14 cellular contexts compared by ENCODE assay signal in the genomic region with DNA sequence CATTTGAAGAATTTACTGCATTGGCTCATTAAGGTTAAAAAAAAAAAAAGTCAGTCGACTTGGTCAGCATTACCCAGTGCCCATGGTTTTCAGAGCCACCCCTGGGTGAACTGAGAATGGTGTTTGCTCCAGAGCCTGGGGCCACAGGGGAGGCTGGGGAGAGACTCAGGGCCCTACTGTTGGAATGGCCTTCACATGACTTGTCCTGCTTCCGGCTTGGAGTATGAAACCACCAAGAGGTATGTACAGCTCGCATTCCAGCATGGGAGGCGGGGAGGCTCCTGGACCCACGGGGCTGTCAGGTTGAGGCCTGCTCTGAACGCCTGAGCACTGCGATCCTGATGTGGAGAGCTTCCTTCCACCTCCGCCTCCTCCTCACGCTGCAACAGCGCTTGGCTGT. TPM values are rescaled to one million over a fixed set of nuclear protein-coding genes. Genes with fewer than 3 reads are reported as not detected.
A peak's percentile ranks its signal among the peaks of the same experiment; 100 is the strongest.
DNase-seq lines count a peak whose midpoint lies in the region; TF ChIP-seq lines count a peak whose summit lies in the region.
"Had no signal": no experiment of that assay in that cellular context is flagged by ENCODE, and none has a peak within 500 bp of the region (broad histone marks: within the 10 kb centered on the region; RNA-seq: fewer than 3 reads in every experiment).

No MANE protein-coding gene starts in this region.

- CTCF ChIA-PET in HEK293 (lab: Yijun Ruan, JAX) (no interaction called here), RWPE1 (lab: Yijun Ruan, JAX) (interaction anchor here (0.7 kb wide), 1 partner anchor 50 kb away, joined by 3 read pairs; no protein-coding TSS in a partner anchor)

- POLR2A ChIA-PET in HEK293 (lab: Yijun Ruan, JAX) (interaction anchor here (0.5 to 0.7 kb wide), 2 partner anchors 9 to 220 kb away, joined by 3 to 5 read pairs; no protein-coding TSS in a partner anchor), RWPE1 (lab: Yijun Ruan, JAX; ENCODE audit: low non-redundant PET) (no interaction called here)

- H3K4me1 ChIP-seq in HEK293 (ENCODE audit: control insufficient read depth, insufficient read depth, low read length): peaks cover 34% of the 10 kb centered on the region
- H3K4me1 ChIP-seq in prostate gland (replicated peaks): peaks cover 19% of the 10 kb centered on the region
- peaks cover 0 to 8% (median 1%) of the 10 kb centered on the region in 4 donors for H3K4me1 ChIP-seq in tibial nerve

- no peak for TF ChIP-seq CTCF in HEK293 (tag by site-specific recombination; IDR thresholded peaks at IDR 0.05)
- no peak for TF ChIP-seq CTCF in RWPE1 (conservative IDR thresholded peaks at IDR 0.05; ENCODE audit: low read depth)
- TF ChIP-seq CTCF in prostate gland (IDR thresholded peaks at IDR 0.05): no peak
- no peak for TF ChIP-seq CTCF in tibial nerve (IDR thresholded peaks at IDR 0.05)

- intact Hi-C loops in prostate gland (cut with DNase I): no loop called here

- WGBS in prostate gland: 49% methylated on average over 10 of the region's 10 CpGs
- WGBS in tibial nerve, 2 donors: 78 to 86% methylated on average over 10 of the region's 10 CpGs

- H3K36me3 ChIP-seq in HEK293 (ENCODE audit: control insufficient read depth in 2 of 2, insufficient read depth in 1 of 2, low read length in 2 of 2) (peaks cover 6 to 16% of the 10 kb centered on the region in 2 experiments), prostate gland (no peaks in the 10 kb centered on the region), tibial nerve (peaks cover 0 to 7% (median 0%) of the 10 kb centered on the region in 3 donors)

- TF ChIP-seq POLR2A in prostate gland (IDR thresholded peaks at IDR 0.05) (no peak), tibial nerve (IDR thresholded peaks at IDR 0.05) (no peak), erythroblast (IDR thresholded peaks at IDR 0.05; ENCODE audit: low read length) (no peak)

- no peak overlapping the region for H3K27ac ChIP-seq in HEK293 (ENCODE audit: extremely low read depth, low read depth, low read length)
- peak overlapping the region; percentile 82 for H3K27ac ChIP-seq in RWPE1
- H3K27ac ChIP-seq in epithelial cell of prostate: peak overlapping the region; percentile 69
- H3K27ac ChIP-seq in prostate gland: no peak overlapping the region
- H3K27ac ChIP-seq in tibial nerve: no peak overlapping the region
- H3K27ac ChIP-seq: cardiac muscle cell, suprapubic skin had no signal

- H3K9me3 ChIP-seq in HEK293 (ENCODE audit: control insufficient read depth, insufficient read depth, low read depth, low read length) (no peaks in the 10 kb centered on the region), prostate gland (no peaks in the 10 kb centered on the region), tibial nerve (no peaks in the 10 kb centered on the region)
- H3K9me3 ChIP-seq: suprapubic skin had no signal

- no peaks in the 10 kb centered on the region for H3K27me3 ChIP-seq in prostate gland (replicated peaks; ENCODE audit: insufficient read depth)
- no peaks in the 10 kb centered on the region for H3K27me3 ChIP-seq in tibial nerve
- H3K27me3 ChIP-seq: cardiac muscle cell, suprapubic skin had no signal

- peak; percentile 95 for DNase-seq in RWPE1 (ENCODE audit: low spot score)
- DNase-seq in epithelial cell of prostate (ENCODE audit: low read depth, low spot score): peak; percentile 83
- DNase-seq in prostate gland (ENCODE audit: low spot score): peak; percentile 81
- DNase-seq in tibial nerve (ENCODE audit: low spot score in 2 of 2): no peak
- DNase-seq in erythroblast (lab: John Stamatoyannopoulos, UW): no peak
- no peak for DNase-seq in DMS153 treated with DMSO at 0.1 percent for 48 hours (lab: John Stamatoyannopoulos, UW; ENCODE audit: unreplicated experiment)
- no peak for DNase-seq in RPMI8226
- DNase-seq: activated CD4-positive, alpha-beta memory T cell treated with anti-CD3 and anti-CD28 coated beads, Interleukin-2, amount 10 ng/mL, durations not matched to agents 7 days and 5 days; activated effector memory CD4-positive, alpha-beta T cell treated with anti-CD3 and anti-CD28 coated beads, Interleukin-2, amount 50 U/mL, for 16 hours; Kasumi-1; naive thymus-derived CD4-positive, alpha-beta T cell had no signal

- no peak for TF ChIP-seq EP300 in tibial nerve (IDR thresholded peaks at IDR 0.05)

- H3K4me3 ChIP-seq in HEK293 (ENCODE audit: low read depth, low read length) (no peak overlapping the region), prostate gland (no peak overlapping the region), tibial nerve (no peak overlapping the region)
- H3K4me3 ChIP-seq: cardiac muscle cell, suprapubic skin had no signal

TF ChIP-seq in HEK293, 187 proteins besides CTCF, POLR2A, EP300 and RAD21:
- TF ChIP-seq ZNF341 (tag by site-specific recombination; IDR thresholded peaks at IDR 0.05; ENCODE audit: low read depth) (0 out of 2 replicates have a peak, but pooled peaks have one; percentile 23), ZNF626 (tag by site-specific recombination; IDR thresholded peaks at IDR 0.05) (no peak), ZFP41 (tag by site-specific recombination; IDR thresholded peaks at IDR 0.05; ENCODE audit: borderline replicate concordance) (no peak), GLIS1 (tag by site-specific recombination; IDR thresholded peaks at IDR 0.05) (peak; percentile 34; the same call in 1 of the 2 replicates), ZNF600 (tag by site-specific recombination; IDR thresholded peaks at IDR 0.05) (peak; percentile 22; the same call in 1 of the 2 replicates), ZNF350 (tag by site-specific recombination; IDR thresholded peaks at IDR 0.05) (no peak), SCRT1 (tag by site-specific recombination; IDR thresholded peaks at IDR 0.05; ENCODE audit: borderline replicate concordance) (no peak)
- TF ChIP-seq, protein P1, sequence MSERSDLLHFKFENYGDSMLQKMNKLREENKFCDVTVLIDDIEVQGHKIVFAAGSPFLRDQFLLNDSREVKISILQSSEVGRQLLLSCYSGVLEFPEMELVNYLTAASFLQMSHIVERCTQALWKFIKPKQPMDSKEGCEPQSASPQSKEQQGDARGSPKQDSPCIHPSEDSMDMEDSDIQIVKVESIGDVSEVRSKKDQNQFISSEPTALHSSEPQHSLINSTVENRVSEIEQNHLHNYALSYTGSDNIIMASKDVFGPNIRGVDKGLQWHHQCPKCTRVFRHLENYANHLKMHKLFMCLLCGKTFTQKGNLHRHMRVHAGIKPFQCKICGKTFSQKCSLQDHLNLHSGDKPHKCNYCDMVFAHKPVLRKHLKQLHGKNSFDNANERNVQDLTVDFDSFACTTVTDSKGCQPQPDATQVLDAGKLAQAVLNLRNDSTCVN (tag by site-specific recombination; optimal IDR thresholded peaks at IDR 0.05): no peak
- TF ChIP-seq, protein P2, sequence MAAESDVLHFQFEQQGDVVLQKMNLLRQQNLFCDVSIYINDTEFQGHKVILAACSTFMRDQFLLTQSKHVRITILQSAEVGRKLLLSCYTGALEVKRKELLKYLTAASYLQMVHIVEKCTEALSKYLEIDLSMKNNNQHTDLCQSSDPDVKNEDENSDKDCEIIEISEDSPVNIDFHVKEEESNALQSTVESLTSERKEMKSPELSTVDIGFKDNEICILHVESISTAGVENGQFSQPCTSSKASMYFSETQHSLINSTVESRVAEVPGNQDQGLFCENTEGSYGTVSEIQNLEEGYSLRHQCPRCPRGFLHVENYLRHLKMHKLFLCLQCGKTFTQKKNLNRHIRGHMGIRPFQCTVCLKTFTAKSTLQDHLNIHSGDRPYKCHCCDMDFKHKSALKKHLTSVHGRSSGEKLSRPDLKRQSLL (tag by site-specific recombination; IDR thresholded peaks at IDR 0.05): no peak
- TF ChIP-seq, protein P3, sequence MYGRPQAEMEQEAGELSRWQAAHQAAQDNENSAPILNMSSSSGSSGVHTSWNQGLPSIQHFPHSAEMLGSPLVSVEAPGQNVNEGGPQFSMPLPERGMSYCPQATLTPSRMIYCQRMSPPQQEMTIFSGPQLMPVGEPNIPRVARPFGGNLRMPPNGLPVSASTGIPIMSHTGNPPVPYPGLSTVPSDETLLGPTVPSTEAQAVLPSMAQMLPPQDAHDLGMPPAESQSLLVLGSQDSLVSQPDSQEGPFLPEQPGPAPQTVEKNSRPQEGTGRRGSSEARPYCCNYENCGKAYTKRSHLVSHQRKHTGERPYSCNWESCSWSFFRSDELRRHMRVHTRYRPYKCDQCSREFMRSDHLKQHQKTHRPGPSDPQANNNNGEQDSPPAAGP (tag by site-specific recombination; IDR thresholded peaks at IDR 0.05): no peak
- TF ChIP-seq, protein P4, sequence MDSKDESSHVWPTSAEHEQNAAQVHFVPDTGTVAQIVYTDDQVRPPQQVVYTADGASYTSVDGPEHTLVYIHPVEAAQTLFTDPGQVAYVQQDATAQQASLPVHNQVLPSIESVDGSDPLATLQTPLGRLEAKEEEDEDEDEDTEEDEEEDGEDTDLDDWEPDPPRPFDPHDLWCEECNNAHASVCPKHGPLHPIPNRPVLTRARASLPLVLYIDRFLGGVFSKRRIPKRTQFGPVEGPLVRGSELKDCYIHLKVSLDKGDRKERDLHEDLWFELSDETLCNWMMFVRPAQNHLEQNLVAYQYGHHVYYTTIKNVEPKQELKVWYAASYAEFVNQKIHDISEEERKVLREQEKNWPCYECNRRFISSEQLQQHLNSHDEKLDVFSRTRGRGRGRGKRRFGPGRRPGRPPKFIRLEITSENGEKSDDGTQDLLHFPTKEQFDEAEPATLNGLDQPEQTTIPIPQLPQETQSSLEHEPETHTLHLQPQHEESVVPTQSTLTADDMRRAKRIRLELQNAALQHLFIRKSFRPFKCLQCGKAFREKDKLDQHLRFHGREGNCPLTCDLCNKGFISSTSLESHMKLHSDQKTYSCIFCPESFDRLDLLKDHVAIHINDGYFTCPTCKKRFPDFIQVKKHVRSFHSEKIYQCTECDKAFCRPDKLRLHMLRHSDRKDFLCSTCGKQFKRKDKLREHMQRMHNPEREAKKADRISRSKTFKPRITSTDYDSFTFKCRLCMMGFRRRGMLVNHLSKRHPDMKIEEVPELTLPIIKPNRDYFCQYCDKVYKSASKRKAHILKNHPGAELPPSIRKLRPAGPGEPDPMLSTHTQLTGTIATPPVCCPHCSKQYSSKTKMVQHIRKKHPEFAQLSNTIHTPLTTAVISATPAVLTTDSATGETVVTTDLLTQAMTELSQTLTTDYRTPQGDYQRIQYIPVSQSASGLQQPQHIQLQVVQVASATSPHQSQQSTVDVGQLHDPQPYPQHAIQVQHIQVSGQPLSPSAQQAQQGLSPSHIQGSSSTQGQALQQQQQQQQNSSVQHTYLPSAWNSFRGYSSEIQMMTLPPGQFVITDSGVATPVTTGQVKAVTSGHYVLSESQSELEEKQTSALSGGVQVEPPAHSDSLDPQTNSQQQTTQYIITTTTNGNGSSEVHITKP (tag by site-specific recombination; IDR thresholded peaks at IDR 0.05): 0 out of 2 replicates have a peak, but pooled peaks have one; percentile 21

RNA-seq across cellular contexts. Expression of a gene that starts 36.8 kb away (rescaled TPM):
- total RNA-seq in prostate gland (10 to 100 TPM; 53.1 to 74.0 TPM), tibial nerve (10 to 100 TPM; 11.5 to 18.3 (median 14.2) TPM)

Comparison
In these comparisons a context has a peak if more than half of its experiments do, and no peak if none do; other contexts are left out.
1. H3K27ac ChIP-seq: peak in RWPE1 (single experiment) and epithelial cell of prostate (single experiment); none in HEK293 (single experiment), prostate gland (0 of 2) and tibial nerve (0 of 4).
2. DNase-seq: peak in RWPE1 (single experiment), epithelial cell of prostate (single experiment) and prostate gland (single experiment); none in tibial nerve (0 of 2), erythroblast (0 of 2), DMS153 treated with DMSO at 0.1 percent for 48 hours (single experiment) and RPMI8226 (single experiment).